24 cellular contexts compared by ENCODE assay signal in genomic region chr1:234593771-234594504, GRCh38. TPM values are rescaled to one million over a fixed set of nuclear protein-coding genes. Genes with fewer than 3 reads are reported as not detected.
DNase-seq lines count a peak whose midpoint lies in the region; ATAC-seq, FAIRE-seq and TF ChIP-seq lines count a peak whose summit lies in the region.
"Had no signal": no experiment of that assay in that cellular context is flagged by ENCODE, and none has a peak within 500 bp of the region (broad histone marks: within the 10 kb centered on the region; RNA-seq: fewer than 3 reads in every experiment).

No MANE protein-coding gene starts in this region.

- no peaks in the 10 kb centered on the region for H3K79me2 ChIP-seq in astrocyte (ENCODE audit: insufficient read depth, low read length)

- CTCF ChIA-PET in IMR-90 (lab: Yijun Ruan, JAX), result no interaction called here

- H3K36me3 ChIP-seq in IMR-90 (ENCODE audit: control insufficient read depth, insufficient read depth, low read length) (no peaks in the 10 kb centered on the region), astrocyte (ENCODE audit: insufficient read depth, low read length) (no peaks in the 10 kb centered on the region)

- no peak overlapping the region for H3K4me3 Mint-ChIP-seq in activated CD4-positive, alpha-beta T cell treated with anti-CD3 and anti-CD28 coated beads, Interleukin-2, amount 10 ng/mL, durations not matched to agents 24 days and 14 days
- H3K4me3 Mint-ChIP-seq in astrocyte (ENCODE audit: unreplicated experiment), result no peak overlapping the region
- no peak overlapping the region for H3K4me3 Mint-ChIP-seq in stimulated activated naive B cell treated with anti-CD40 and anti-IgM and Interleukin-4, amounts not matched to agents 10 μg/mL and 1 μg/mL and 100 μg/mL, for 72 hours
- H3K4me3 Mint-ChIP-seq: CD4-positive, CD25-positive, alpha-beta regulatory T cell; HFFc6 had no signal

- peaks cover 17% of the 10 kb centered on the region for H3K4me1 Mint-ChIP-seq in activated CD4-positive, alpha-beta T cell treated with anti-CD3 and anti-CD28 coated beads, Interleukin-2, amount 10 ng/mL, durations not matched to agents 24 days and 14 days
- H3K4me1 Mint-ChIP-seq in astrocyte (ENCODE audit: low read depth, unreplicated experiment), result peaks cover 7% of the 10 kb centered on the region
- peaks cover 3 to 7% of the 10 kb centered on the region in 2 donors for H3K4me1 Mint-ChIP-seq in stimulated activated naive B cell treated with anti-CD40 and anti-IgM and Interleukin-4, amounts not matched to agents 10 μg/mL and 1 μg/mL and 100 μg/mL, for 72 hours

- no peak overlapping the region for H4K8ac ChIP-seq in IMR-90 (ENCODE audit: low read depth in 2 of 2, low read length in 2 of 2)

- no peak overlapping the region for H3K56ac ChIP-seq in IMR-90 (ENCODE audit: extremely low read depth, insufficient read depth, low read length)

- peak overlapping the region; percentile 13 for H3K27ac Mint-ChIP-seq in activated CD4-positive, alpha-beta T cell treated with anti-CD3 and anti-CD28 coated beads, Interleukin-2, amount 10 ng/mL, durations not matched to agents 24 days and 14 days
- peak overlapping the region; percentile 48 for H3K27ac Mint-ChIP-seq in astrocyte (ENCODE audit: unreplicated experiment)
- H3K27ac Mint-ChIP-seq in stimulated activated naive B cell treated with anti-CD40 and anti-IgM and Interleukin-4, amounts not matched to agents 10 μg/mL and 1 μg/mL and 100 μg/mL, for 72 hours, result peak overlapping the region; percentile 28
- H3K27ac Mint-ChIP-seq: H9, HFFc6, IgD-negative memory B cell had no signal

- TF ChIP-seq CTCF in IMR-90 (conservative IDR thresholded peaks at IDR 0.05; ENCODE audit: low read depth, low read length) (no peak), astrocyte (IDR thresholded peaks at IDR 0.05; ENCODE audit: insufficient read depth, low read depth, low read length) (no peak), GM10266 (IDR thresholded peaks at IDR 0.05; ENCODE audit: control insufficient read depth, insufficient read depth, low read depth, missing control alignments) (no peak)

- H3K14ac ChIP-seq in IMR-90 (replicated peaks; ENCODE audit: low read depth, low read length), result no peak overlapping the region; the same call in 1 of the 2 replicates

- no peak overlapping the region for H3K18ac ChIP-seq in IMR-90 (ENCODE audit: low read depth, low read length)

- dilution Hi-C loops in IMR-90 (cut with HindIII; ENCODE audit: low sequenced_read_pairs, unreplicated experiment), result no loop called here

- no peaks in the 10 kb centered on the region for H3K36me3 Mint-ChIP-seq in activated CD4-positive, alpha-beta T cell treated with anti-CD3 and anti-CD28 coated beads, Interleukin-2, amount 10 ng/mL, durations not matched to agents 24 days and 14 days (ENCODE audit: low read depth)
- H3K36me3 Mint-ChIP-seq in astrocyte (ENCODE audit: low read depth, unreplicated experiment), result peaks cover 10% of the 10 kb centered on the region
- peaks cover 3 to 6% of the 10 kb centered on the region in 2 donors for H3K36me3 Mint-ChIP-seq in stimulated activated naive B cell treated with anti-CD40 and anti-IgM and Interleukin-4, amounts not matched to agents 10 μg/mL and 1 μg/mL and 100 μg/mL, for 72 hours
- H3K36me3 Mint-ChIP-seq: CD4-positive, CD25-positive, alpha-beta regulatory T cell; IgD-negative memory B cell had no signal

- no peak for TF ChIP-seq POLR2A in IMR-90 (IDR thresholded peaks at IDR 0.05; ENCODE audit: low read depth, low read length)

- H3K4me2 ChIP-seq in IMR-90 (ENCODE audit: low read depth, low read length) (no peak overlapping the region), astrocyte (ENCODE audit: low read length) (no peak overlapping the region)
- H3K4me2 ChIP-seq: KMS-11 had no signal

- in situ Hi-C loops in IMR-90 (cut with MboI; ENCODE audit: low sequenced_read_pairs), result loop anchor here (25.0 kb wide), 1 partner anchor 482 kb away; no protein-coding TSS in a partner anchor

- H4K20me1 ChIP-seq in IMR-90 (ENCODE audit: insufficient read depth, low read length), result no peaks in the 10 kb centered on the region
- H4K20me1 ChIP-seq in astrocyte (ENCODE audit: insufficient read depth, low read length), result no peaks in the 10 kb centered on the region

- no peaks in the 10 kb centered on the region for H3K27me3 ChIP-seq in IMR-90 (ENCODE audit: control insufficient read depth, insufficient read depth, low read length)
- no peaks in the 10 kb centered on the region for H3K27me3 ChIP-seq in astrocyte (ENCODE audit: insufficient read depth, low read length)

- BruUV-seq in IMR-90 (replicated peaks; lab: Mats Ljungman, UMichigan), result no TSS peak

- H2AK5ac ChIP-seq in IMR-90 (ENCODE audit: low read depth, low read length), result no peak overlapping the region

- H3K4me3 ChIP-seq in IMR-90 (ENCODE audit: insufficient read depth, low read depth, low read length) (no peak overlapping the region), astrocyte (ENCODE audit: insufficient read depth, low read depth, low read length) (no peak overlapping the region)
- H3K4me3 ChIP-seq: GM23248, SK-N-MC had no signal

- H3K4ac ChIP-seq in IMR-90 (ENCODE audit: low read depth, low read length), result no peak overlapping the region

- intact Hi-C loops in activated CD4-positive, alpha-beta T cell treated with anti-CD3 and anti-CD28 coated beads, Interleukin-2, amount 10 ng/mL, durations not matched to agents 24 days and 14 days (cut with micrococcal nuclease), result no loop called here
- intact Hi-C loops in IMR-90 (cut with micrococcal nuclease), result no loop called here

- no peak overlapping the region for H4K5ac ChIP-seq in IMR-90 (ENCODE audit: low read depth, low read length)

- peak overlapping the region; percentile 28; the same call in 1 of the 2 replicates for H2BK20ac ChIP-seq in IMR-90 (ENCODE audit: low read depth, low read length)

- H3K27ac ChIP-seq in IMR-90 (ENCODE audit: insufficient read depth, low read length) (no peak overlapping the region), astrocyte (ENCODE audit: low read depth, low read length) (no peak overlapping the region)
- H3K27ac ChIP-seq: GM23248, KMS-11, SK-N-MC had no signal

- POLR2A ChIA-PET in IMR-90 (lab: Charles Lee; ENCODE audit: unreplicated experiment), result no interaction called here

- H3K9ac ChIP-seq in IMR-90 (ENCODE audit: low read depth, low read length), result no peak overlapping the region
- H3K9ac ChIP-seq in astrocyte (ENCODE audit: low read length), result no peak overlapping the region
- H3K9ac ChIP-seq: GM23248, KMS-11 had no signal

- no CpG with 5 or more reads among the region's 6 CpGs for WGBS in IMR-90 (ENCODE audit: extremely low coverage in 2 of 2, insufficient read length in 1 of 2), 2 experiments

- 0 out of 2 replicates have a peak, but pooled peaks cover 4% of the 10 kb centered on the region for H3K9me1 ChIP-seq in IMR-90 (ENCODE audit: insufficient read depth, low read length)

- no peak for TF ChIP-seq RAD21 in IMR-90 (IDR thresholded peaks at IDR 0.05; ENCODE audit: low read length)

- no peaks in the 10 kb centered on the region for H3K9me3 ChIP-seq in IMR-90 (ENCODE audit: control insufficient read depth, insufficient read depth, low read length)
- H3K9me3 ChIP-seq in astrocyte (ENCODE audit: insufficient read depth, low read depth, low read length), result no peaks in the 10 kb centered on the region

- H3K4me1 ChIP-seq in IMR-90 (ENCODE audit: control insufficient read depth, insufficient read depth, low read length), result peaks cover 3% of the 10 kb centered on the region; the same call in 1 of the 2 replicates
- H3K4me1 ChIP-seq in astrocyte (ENCODE audit: insufficient read depth, low read length), result peaks cover 6% of the 10 kb centered on the region

- no peak overlapping the region for H2BK5ac ChIP-seq in IMR-90 (ENCODE audit: low read depth, low read length, poor library complexity, severe bottlenecking)

- peaks cover 0 to 3% of the 10 kb centered on the region in 2 experiments; a peak in 1 of 4 replicates for H3K79me1 ChIP-seq in IMR-90 (ENCODE audit: low read depth in 1 of 2, low read length in 2 of 2)

- no peak for FAIRE-seq in astrocyte (lab: Jason Lieb, UNC)
- FAIRE-seq: D721Med had no signal

- H2BK15ac ChIP-seq in IMR-90 (ENCODE audit: low read depth, low read length), result no peak overlapping the region

- no peak overlapping the region for H3K23ac ChIP-seq in IMR-90 (ENCODE audit: low read depth, low read length)

- H2AFZ ChIP-seq in IMR-90 (replicated peaks; ENCODE audit: low read length, poor library complexity) (peak overlapping the region; percentile 17), astrocyte (ENCODE audit: low read depth, low read length) (no peak overlapping the region)
- H2AFZ ChIP-seq: GM23248 had no signal

- H3K9me3 Mint-ChIP-seq in activated CD4-positive, alpha-beta T cell treated with anti-CD3 and anti-CD28 coated beads, Interleukin-2, amount 10 ng/mL, durations not matched to agents 24 days and 14 days, result peaks cover 4% of the 10 kb centered on the region
- H3K9me3 Mint-ChIP-seq in astrocyte (ENCODE audit: unreplicated experiment), result peaks cover 12% of the 10 kb centered on the region
- H3K9me3 Mint-ChIP-seq in stimulated activated naive B cell treated with anti-CD40 and anti-IgM and Interleukin-4, amounts not matched to agents 10 μg/mL and 1 μg/mL and 100 μg/mL, for 72 hours, result no peaks in the 10 kb centered on the region
- H3K9me3 Mint-ChIP-seq: CD4-positive, CD25-positive, alpha-beta regulatory T cell; HFFc6; IgD-negative memory B cell had no signal

- no peak overlapping the region for H2AK9ac ChIP-seq in IMR-90 (replicated peaks; ENCODE audit: low read depth, low read length, poor library complexity)

- no peak overlapping the region for H4K91ac ChIP-seq in IMR-90 (ENCODE audit: insufficient read depth, low read depth, low read length)

- H2BK120ac ChIP-seq in IMR-90 (ENCODE audit: low read depth, low read length), result no peak overlapping the region

- H3K27me3 Mint-ChIP-seq in activated CD4-positive, alpha-beta T cell treated with anti-CD3 and anti-CD28 coated beads, Interleukin-2, amount 10 ng/mL, durations not matched to agents 24 days and 14 days, result no peaks in the 10 kb centered on the region
- H3K27me3 Mint-ChIP-seq in astrocyte (ENCODE audit: low read depth, unreplicated experiment), result peaks cover 8% of the 10 kb centered on the region
- no peaks in the 10 kb centered on the region for H3K27me3 Mint-ChIP-seq in stimulated activated naive B cell treated with anti-CD40 and anti-IgM and Interleukin-4, amounts not matched to agents 10 μg/mL and 1 μg/mL and 100 μg/mL, for 72 hours
- H3K27me3 Mint-ChIP-seq: CD4-positive, CD25-positive, alpha-beta regulatory T cell; IgD-negative memory B cell had no signal

- ATAC-seq in IMR-90 (ENCODE audit: low read depth) (no peak), HG03469 (IDR thresholded peaks at IDR 0.05; ENCODE audit: unreplicated experiment) (no peak)
- ATAC-seq in stimulated activated naive B cell treated with anti-CD40 and anti-IgM and Interleukin-4, amounts not matched to agents 10 μg/mL and 1 μg/mL and 100 μg/mL, for 72 hours (replicated peaks), result no peak
- ATAC-seq: PC-3 had no signal

- DNase-seq in activated CD4-positive, alpha-beta T cell treated with anti-CD3 and anti-CD28 coated beads, Interleukin-2, amount 10 ng/mL, durations not matched to agents 24 days and 14 days, result no peak
- DNase-seq in activated CD4-positive, alpha-beta T cell treated with anti-CD3 and anti-CD28 coated beads, Interleukin-2, amount 50 U/mL, for 48 hours, result no peak
- DNase-seq in IMR-90 (no peak), astrocyte (ENCODE audit: low read depth) (no peak), GM10266 (ENCODE audit: extremely low spot score) (no peak), NCI-H748 treated with DMSO at 0.1 percent for 48 hours (lab: John Stamatoyannopoulos, UW) (no peak)
- DNase-seq in stimulated activated naive B cell treated with anti-CD40 and anti-IgM and Interleukin-4, amounts not matched to agents 10 μg/mL and 1 μg/mL and 100 μg/mL, for 72 hours, result no peak
- DNase-seq: CD4-positive, CD25-positive, alpha-beta regulatory T cell; GM23248; H9; HFFc6; NCI-H1092; NCI-H1417 treated with DMSO at 0.1 percent for 48 hours; NCI-H187; NCI-H2171 treated with DMSO at 0.1 percent for 48 hours; NCI-H345; NCI-H510A treated with DMSO at 0.1 percent for 48 hours; PC-3; Right ventricle myocardium superior had no signal

RNA-seq across cellular contexts. Expression of gene IRF2BP2, which starts 16.0 kb away (rescaled TPM):
- 206 and 217 TPM in 2 replicates for total RNA-seq in activated CD4-positive, alpha-beta T cell treated with anti-CD3 and anti-CD28 coated beads, Interleukin-2, amount 10 ng/mL, durations not matched to agents 24 days and 14 days
- total RNA-seq in IMR-90 (2012; rRNA removed) (37.2 and 47.0 TPM in 2 replicates), astrocyte (122 and 126 TPM in 2 replicates)
- polyA plus RNA-seq in IMR-90 (2012; rRNA removed), result 56.5 and 66.6 TPM in 2 replicates
- polyA plus RNA-seq in IMR-90 (2012; cell fraction: cytosol; rRNA removed), result 12.6 and 82.3 TPM in 2 replicates
- polyA plus RNA-seq in IMR-90 (2012; cell fraction: nucleus; rRNA removed; ENCODE audit: low replicate concordance), result 216 and 242 TPM in 2 replicates
